In genomic region chr16:29262715-29263114, GRCh38 we compare ENCODE assay signal across 7 cellular contexts.
A peak's percentile ranks its signal among the peaks of the same experiment; 100 is the strongest.
DNase-seq lines count a peak whose midpoint lies in the region; ATAC-seq and TF ChIP-seq lines count a peak whose summit lies in the region.
"Not testable (repeated sequence)": the region's sequence is repeated elsewhere in the genome, so short reads cannot be mapped to it uniquely, and the experiment has no call there.

No MANE protein-coding gene starts in this region.

- not testable (repeated sequence) for TF ChIP-seq EP300 in ovary (IDR thresholded peaks at IDR 0.05)

- H3K4me1 Mint-ChIP-seq in HFFc6 (ENCODE audit: low read depth): peaks cover 36% of the 10 kb centered on the region
- peaks cover 53% of the 10 kb centered on the region for H3K4me1 Mint-ChIP-seq in chondrocyte (ENCODE audit: low read depth)
- H3K4me1 Mint-ChIP-seq in memory B cell: not testable (repeated sequence)

- H3K36me3 ChIP-seq in adipocyte (ENCODE audit: control insufficient read depth, insufficient read depth, low read length, severe bottlenecking); heart right ventricle; ovary; tibial artery: not testable (repeated sequence)

- not testable (repeated sequence) for ATAC-seq in heart right ventricle; memory B cell (ENCODE audit: low read depth)

- H3K4me1 ChIP-seq in adipocyte (ENCODE audit: control insufficient read depth, insufficient read depth, low read length) (peaks cover 28% of the 10 kb centered on the region), heart right ventricle (peaks cover 14 to 73% (median 31%) of the 10 kb centered on the region in 9 donors), ovary (ENCODE audit: insufficient read depth) (peaks cover 37% of the 10 kb centered on the region), tibial artery (peaks cover 0 to 51% (median 18%) of the 10 kb centered on the region in 4 donors)

- 77 to 86% methylated on average over 7 of the region's 7 CpGs for WGBS in heart right ventricle, 2 donors
- WGBS in ovary, 3 donors: 64 to 78% (median 69%) methylated on average over 7 of the region's 7 CpGs

- intact Hi-C loops in heart right ventricle (cut with DNase I); ovary (cut with DNase I); tibial artery (cut with DNase I; ENCODE audit: low total_unique reads): not testable (repeated sequence)

- H3K27me3 Mint-ChIP-seq in HFFc6 (ENCODE audit: insufficient read depth); chondrocyte (ENCODE audit: low read depth); memory B cell: not testable (repeated sequence)

- not testable (repeated sequence) for TF ChIP-seq CTCF in HFFc6 (IDR thresholded peaks at IDR 0.05); chondrocyte (IDR thresholded peaks at IDR 0.05); heart right ventricle (IDR thresholded peaks at IDR 0.05); ovary (IDR thresholded peaks at IDR 0.05); tibial artery (IDR thresholded peaks at IDR 0.05)

- not testable (repeated sequence) for DNase-seq in HFFc6; adipocyte (ENCODE audit: low read depth); chondrocyte (ENCODE audit: low spot score); heart right ventricle; memory B cell (ENCODE audit: low spot score in 2 of 2); tibial artery
- DNase-seq in ovary: peak in 3 of 5 donors; percentile 34 to 50 (median 48)

- H3K9me3 ChIP-seq in adipocyte (ENCODE audit: control insufficient read depth, low read length); heart right ventricle; ovary; tibial artery: not testable (repeated sequence)

- H3K27ac Mint-ChIP-seq in HFFc6 (peak overlapping the region; percentile 7; the same call in 1 of the 2 replicates), chondrocyte (ENCODE audit: unreplicated experiment) (peak overlapping the region; percentile 96), memory B cell (peak overlapping the region; percentile 6)

- H3K27me3 ChIP-seq in adipocyte (replicated peaks; ENCODE audit: control insufficient read depth, insufficient read depth, low read length); heart right ventricle; ovary; tibial artery: not testable (repeated sequence)

- not testable (repeated sequence) for H3K9me3 Mint-ChIP-seq in HFFc6; chondrocyte (ENCODE audit: low read depth); memory B cell

- not testable (repeated sequence) for H3K4me3 Mint-ChIP-seq in HFFc6; chondrocyte (ENCODE audit: unreplicated experiment); memory B cell

- TF ChIP-seq POLR2A in ovary (IDR thresholded peaks at IDR 0.05): not testable (repeated sequence)

- H3K4me3 ChIP-seq in adipocyte (ENCODE audit: low read length); ovary; tibial artery: not testable (repeated sequence)
- H3K4me3 ChIP-seq in heart right ventricle: peak overlapping the region in 1 of 10 donors; percentile 1

- not testable (repeated sequence) for H3K36me3 Mint-ChIP-seq in HFFc6 (ENCODE audit: low read depth); chondrocyte (ENCODE audit: low read depth); memory B cell

- peak overlapping the region; percentile 9 for H3K9ac ChIP-seq in adipocyte (ENCODE audit: low read length)

- peak overlapping the region in 9 of 10 donors; percentile 44 to 93 (median 86) for H3K27ac ChIP-seq in heart right ventricle
- peak overlapping the region; percentile 81 to 90 for H3K27ac ChIP-seq in ovary
- peak overlapping the region; percentile 81 for H3K27ac ChIP-seq in tibial artery

Comparison
In these comparisons a context has a peak if more than half of its experiments do, and no peak if none do; other contexts are left out.
1. H3K27ac Mint-ChIP-seq: peak in every context shown above with its lines; median percentile 96 in chondrocyte; 7 in HFFc6; 6 in memory B cell.